Comparison of ENCODE assay signal across 19 cellular contexts in genomic region chr9:113715086-113715485, GRCh38.
DNase-seq lines count a peak whose midpoint lies in the region; ATAC-seq and TF ChIP-seq lines count a peak whose summit lies in the region.
"Had no signal": no experiment of that assay in that cellular context is flagged by ENCODE, and none has a peak within 500 bp of the region (broad histone marks: within the 10 kb centered on the region; RNA-seq: fewer than 3 reads in every experiment).

No MANE protein-coding gene starts in this region.

- no peak overlapping the region for H2BK5ac ChIP-seq in mesendoderm (ENCODE audit: low read length)

- peaks cover 6% of the 10 kb centered on the region for H3K27me3 Mint-ChIP-seq in T-helper 2 cell treated with Interferon-gamma antibody and Interleukin-4, amounts not matched to agents 5 μg/mL and 100 μg/mL, for 36 hours (ENCODE audit: low read depth)

- no peaks in the 10 kb centered on the region for H3K9me3 ChIP-seq in colonic mucosa
- H3K9me3 ChIP-seq: HAP-1 had no signal

- H3K4me3 ChIP-seq in colonic mucosa: no peak overlapping the region
- no peak overlapping the region for H3K4me3 ChIP-seq in mesendoderm (ENCODE audit: low read length)
- H3K4me3 ChIP-seq: gastroesophageal sphincter, HAP-1, Peyer's patch had no signal

- no peak overlapping the region for H3K27ac Mint-ChIP-seq in T-helper 2 cell treated with Interferon-gamma antibody and Interleukin-4, amounts not matched to agents 5 μg/mL and 100 μg/mL, for 36 hours
- H3K27ac Mint-ChIP-seq: activated naive CD4-positive, alpha-beta T cell treated with anti-CD3 and anti-CD28 coated beads for 36 hours; T-helper 1 cell treated with Interleukin-12 subunit alpha and Interleukin-12 subunit beta and Interleukin-4 antibody, amounts not matched to agents 30 μg/mL and 1 μg/mL, for 36 hours had no signal

- no peak overlapping the region for H4K8ac ChIP-seq in mesendoderm (ENCODE audit: low read depth, low read length)

- H3K23ac ChIP-seq in mesendoderm (ENCODE audit: low read length): no peak overlapping the region

- H3K18ac ChIP-seq in mesendoderm (ENCODE audit: low read length): no peak overlapping the region

- WGBS in mesendoderm (ENCODE audit: extremely low coverage, insufficient coverage, low lambda C conversion rate): no CpG with 5 or more reads among the region's 5 CpGs

- H3K4me1 Mint-ChIP-seq in T-helper 2 cell treated with Interferon-gamma antibody and Interleukin-4, amounts not matched to agents 5 μg/mL and 100 μg/mL, for 36 hours (ENCODE audit: low read depth): no peaks in the 10 kb centered on the region

- no peak overlapping the region for H3K4ac ChIP-seq in mesendoderm (ENCODE audit: low read depth, low read length)

- no peak overlapping the region for H4K5ac ChIP-seq in mesendoderm (ENCODE audit: low read length)

- TF ChIP-seq CTCF in colonic mucosa (IDR thresholded peaks at IDR 0.05): no peak

- no peak overlapping the region for H2BK120ac ChIP-seq in mesendoderm (ENCODE audit: low read depth, low read length)

- intact Hi-C loops in colonic mucosa (cut with DNase I): no loop called here

- no peak overlapping the region for H3K56ac ChIP-seq in mesendoderm (ENCODE audit: low read length)

- DNase-seq in AG20443 (ENCODE audit: low spot score) (peak; percentile 76), HCEC 1CT (peak; percentile 22), colonic mucosa (peak; percentile 10), mesendoderm (peak; percentile 59), NOMO-1 treated with DMSO at 0.1 percent for 48 hours (lab: John Stamatoyannopoulos, UW; ENCODE audit: unreplicated experiment) (no peak), activated gamma-delta T cell treated with Interleukin-2 at 50 U/mL for 16 hours (no peak)
- no peak for DNase-seq in T-helper 2 cell treated with Interferon-gamma antibody and Interleukin-4, amounts not matched to agents 5 μg/mL and 100 μg/mL, for 36 hours (ENCODE audit: low spot score)
- DNase-seq: activated naive CD4-positive, alpha-beta T cell treated with anti-CD3 and anti-CD28 coated beads for 36 hours; GDM1; left cardiac atrium; NCI-H1048; NCI-H446; Peyer's patch; stimulated activated naive CD4-positive, alpha-beta T cell had no signal

- H3K79me1 ChIP-seq in mesendoderm (ENCODE audit: low read length): no peaks in the 10 kb centered on the region

- H3K4me1 ChIP-seq in colonic mucosa (no peaks in the 10 kb centered on the region), mesendoderm (ENCODE audit: control insufficient read depth, low read depth, low read length) (no peaks in the 10 kb centered on the region)
- H3K4me1 ChIP-seq: gastroesophageal sphincter, HAP-1 had no signal

- H2BK15ac ChIP-seq in mesendoderm (replicated peaks; ENCODE audit: low read depth): no peak overlapping the region

- H3K4me3 Mint-ChIP-seq in T-helper 2 cell treated with Interferon-gamma antibody and Interleukin-4, amounts not matched to agents 5 μg/mL and 100 μg/mL, for 36 hours: no peak overlapping the region
- H3K4me3 Mint-ChIP-seq: activated naive CD4-positive, alpha-beta T cell treated with anti-CD3 and anti-CD28 coated beads for 36 hours; T-helper 1 cell treated with Interleukin-12 subunit alpha and Interleukin-12 subunit beta and Interleukin-4 antibody, amounts not matched to agents 30 μg/mL and 1 μg/mL, for 36 hours had no signal

- no peaks in the 10 kb centered on the region for H3K79me2 ChIP-seq in mesendoderm (ENCODE audit: control insufficient read depth, insufficient read depth, low read length)

- no peak overlapping the region for H2AK5ac ChIP-seq in mesendoderm (ENCODE audit: low read length)

- H3K9ac ChIP-seq in colonic mucosa (ENCODE audit: low read depth in 2 of 2, low read length in 2 of 2) (no peak overlapping the region), mesendoderm (ENCODE audit: low read length) (no peak overlapping the region)

- no peaks in the 10 kb centered on the region for H3K36me3 Mint-ChIP-seq in T-helper 2 cell treated with Interferon-gamma antibody and Interleukin-4, amounts not matched to agents 5 μg/mL and 100 μg/mL, for 36 hours (ENCODE audit: low read depth)

- ATAC-seq in GM19395 (IDR thresholded peaks at IDR 0.05; ENCODE audit: unreplicated experiment): no peak
- ATAC-seq: gastroesophageal sphincter, left cardiac atrium had no signal

- no peaks in the 10 kb centered on the region for H3K9me3 Mint-ChIP-seq in T-helper 2 cell treated with Interferon-gamma antibody and Interleukin-4, amounts not matched to agents 5 μg/mL and 100 μg/mL, for 36 hours

- H3K27ac ChIP-seq in colonic mucosa: no peak overlapping the region
- no peak overlapping the region for H3K27ac ChIP-seq in mesendoderm (ENCODE audit: low read depth, low read length)
- H3K27ac ChIP-seq: C4-2B, gastroesophageal sphincter, Peyer's patch had no signal

- H3K4me2 ChIP-seq in mesendoderm (ENCODE audit: low read length): no peak overlapping the region

- H3K27me3 ChIP-seq in colonic mucosa (no peaks in the 10 kb centered on the region), mesendoderm (ENCODE audit: insufficient read depth, low read length, poor library complexity) (no peaks in the 10 kb centered on the region)
- H3K27me3 ChIP-seq: gastroesophageal sphincter, Peyer's patch had no signal

- H3K36me3 ChIP-seq in colonic mucosa (no peaks in the 10 kb centered on the region), mesendoderm (ENCODE audit: control insufficient read depth, insufficient read depth, low read length) (no peaks in the 10 kb centered on the region)
- H3K36me3 ChIP-seq: gastroesophageal sphincter, HAP-1, Peyer's patch had no signal

Comparison
In these comparisons a context has a peak if more than half of its experiments do, and no peak if none do; other contexts are left out.
1. DNase-seq: peak in AG20443 (single experiment), HCEC 1CT (single experiment), colonic mucosa (single experiment) and mesendoderm (single experiment); none in NOMO-1 treated with DMSO at 0.1 percent for 48 hours (single experiment), activated gamma-delta T cell treated with Interleukin-2 at 50 U/mL for 16 hours (single experiment) and T-helper 2 cell treated with Interferon-gamma antibody and Interleukin-4, amounts not matched to agents 5 μg/mL and 100 μg/mL, for 36 hours (single experiment).